In the genomic region with DNA sequence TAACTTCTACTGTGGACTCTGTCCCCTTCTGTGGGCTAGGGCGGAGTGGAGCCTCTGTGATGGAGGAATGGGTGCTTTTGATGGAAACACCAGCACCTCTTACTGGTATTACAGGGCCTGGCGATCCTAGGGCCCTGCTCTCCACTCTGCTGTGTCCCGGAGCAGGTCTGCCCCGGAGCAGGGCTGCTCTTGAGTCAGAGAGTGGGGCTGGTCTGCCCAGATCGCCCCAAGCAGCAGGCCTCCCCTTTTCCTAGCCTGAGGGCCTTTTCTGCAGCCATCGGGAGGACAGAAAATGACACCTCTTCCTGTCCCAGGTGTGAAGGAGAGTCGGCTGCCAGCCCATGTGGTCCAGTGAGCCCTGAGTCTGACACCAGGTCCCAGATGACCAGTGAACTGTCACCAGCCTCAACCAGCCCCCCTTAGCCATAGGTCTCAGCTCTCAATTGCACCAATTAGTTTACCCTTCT, we compare ENCODE assay signal across 8 cellular contexts. TPM values are rescaled to one million over a fixed set of nuclear protein-coding genes. Genes with fewer than 3 reads are reported as not detected.
DNase-seq lines count a peak whose midpoint lies in the region; ATAC-seq and TF ChIP-seq lines count a peak whose summit lies in the region.

No MANE protein-coding gene starts in this region.

- no peaks in the 10 kb centered on the region for H3K9me3 Mint-ChIP-seq in neural crest cell

- no peaks in the 10 kb centered on the region for H3K27me3 Mint-ChIP-seq in neural crest cell (ENCODE audit: low read depth)

- H3K27ac Mint-ChIP-seq in neural crest cell (ENCODE audit: unreplicated experiment) = peak overlapping the region; percentile 67

- peak overlapping the region; percentile 94 for H3K4me3 Mint-ChIP-seq in neural crest cell

- POLR2A ChIA-PET in RWPE1 (lab: Yijun Ruan, JAX; ENCODE audit: low non-redundant PET) = no interaction called here

- H3K9me3 ChIP-seq in endocrine pancreas (ENCODE audit: control insufficient read depth, low read length) = no peaks in the 10 kb centered on the region

- peak; percentile 24 for ATAC-seq in GM21529 (IDR thresholded peaks at IDR 0.05; ENCODE audit: unreplicated experiment)
- no peak for ATAC-seq in GM19397 (IDR thresholded peaks at IDR 0.05; ENCODE audit: unreplicated experiment)
- no peak for ATAC-seq in HG03457 (IDR thresholded peaks at IDR 0.05; ENCODE audit: unreplicated experiment)
- ATAC-seq in GM19452 (IDR thresholded peaks at IDR 0.05; ENCODE audit: unreplicated experiment) = no peak

- peaks cover 8% of the 10 kb centered on the region for H3K4me1 Mint-ChIP-seq in neural crest cell

- H3K4me3 ChIP-seq in endocrine pancreas (ENCODE audit: control insufficient read depth, insufficient read depth, low read length) = peak overlapping the region; percentile 40

- peak overlapping the region; percentile 90 for H3K9ac ChIP-seq in endocrine pancreas (ENCODE audit: control insufficient read depth, insufficient read depth, low read length)

- H3K36me3 Mint-ChIP-seq in neural crest cell (ENCODE audit: low read depth) = peaks cover 28% of the 10 kb centered on the region

- peaks cover 12% of the 10 kb centered on the region for H3K36me3 ChIP-seq in endocrine pancreas (ENCODE audit: control insufficient read depth, insufficient read depth, low read length)

- peak overlapping the region; percentile 93 for H3K27ac ChIP-seq in C4-2B
- H3K27ac ChIP-seq in RWPE1 = peak overlapping the region; percentile 95

- no peaks in the 10 kb centered on the region for H3K27me3 ChIP-seq in endocrine pancreas (ENCODE audit: control insufficient read depth, insufficient read depth, low read length)

- TF ChIP-seq CTCF in C4-2B (conservative IDR thresholded peaks at IDR 0.05) (no peak), RWPE1 (conservative IDR thresholded peaks at IDR 0.05; ENCODE audit: low read depth) (no peak), neural crest cell (conservative IDR thresholded peaks at IDR 0.05) (no peak)

- H3K4me1 ChIP-seq in endocrine pancreas (ENCODE audit: control insufficient read depth, insufficient read depth, low read length) = peaks cover 4% of the 10 kb centered on the region

- no peak for DNase-seq in RWPE1 (ENCODE audit: low spot score)
- no peak for DNase-seq in neural crest cell (ENCODE audit: low read depth, low spot score)

- CTCF ChIA-PET in RWPE1 (lab: Yijun Ruan, JAX) = no interaction called here

RNA-seq across cellular contexts. Expression of gene ZNF282, which starts 1.4 kb away (rescaled TPM):
- 31.8 TPM in 2 replicates for total RNA-seq in neural crest cell

RNA-seq across cellular contexts. Expression of gene ZNF212, which starts 42.7 kb away (rescaled TPM):
- total RNA-seq in neural crest cell = 15.8 and 15.9 TPM in 2 replicates

RNA-seq across cellular contexts. Expression of gene ZNF398, which starts 49.5 kb away (rescaled TPM):
- 19.6 and 20.2 TPM in 2 replicates for total RNA-seq in neural crest cell
